Comparison of ENCODE assay signal across 3 cellular contexts in the genomic region with DNA sequence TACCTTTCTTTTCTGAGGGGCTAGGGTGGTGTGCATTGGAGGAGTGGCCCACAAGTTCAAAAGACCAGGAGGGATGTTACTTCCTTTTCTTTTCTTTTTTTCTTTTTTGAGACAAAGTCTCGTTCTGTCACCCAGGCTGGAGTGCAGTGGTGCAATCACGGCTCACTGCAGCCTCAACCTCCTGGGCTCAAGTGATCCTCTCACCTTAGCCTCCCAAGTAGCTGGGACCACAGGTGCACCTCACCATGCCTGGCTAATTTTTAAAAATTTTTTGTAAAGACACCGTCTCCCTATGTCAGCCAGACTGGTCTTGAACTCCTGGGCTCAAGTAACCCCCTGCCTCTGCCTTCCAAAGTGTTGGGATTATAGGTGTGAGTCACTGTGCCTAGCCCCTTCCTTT. TPM values are rescaled to one million over a fixed set of nuclear protein-coding genes. Genes with fewer than 3 reads are reported as not detected.
"Had no signal": no experiment of that assay in that cellular context is flagged by ENCODE, and none has a peak within 500 bp of the region (broad histone marks: within the 10 kb centered on the region; RNA-seq: fewer than 3 reads in every experiment).

No MANE protein-coding gene starts in this region.

RNA-seq across cellular contexts. Expression of gene MARVELD2, which starts 38.6 kb away (rescaled TPM):
- total RNA-seq: myocyte had no signal
- polyA plus RNA-seq: immature natural killer cell, neural cell had no signal
